15 cellular contexts compared by ENCODE assay signal in genomic region chr12:14883663-14884062, GRCh38. TPM values are rescaled to one million over a fixed set of nuclear protein-coding genes. Genes with fewer than 3 reads are reported as not detected.
DNase-seq lines count a peak whose midpoint lies in the region; ATAC-seq and TF ChIP-seq lines count a peak whose summit lies in the region.
"Had no signal": no experiment of that assay in that cellular context is flagged by ENCODE, and none has a peak within 500 bp of the region (broad histone marks: within the 10 kb centered on the region; RNA-seq: fewer than 3 reads in every experiment).

No MANE protein-coding gene starts in this region.

- CTCF ChIA-PET in OCI-LY7 (lab: Charles Lee; ENCODE audit: unreplicated experiment) = no interaction called here
- CTCF ChIA-PET in activated naive CD4-positive, alpha-beta T cell treated with anti-CD3 and anti-CD28 coated beads for 36 hours (lab: Charles Lee) = interaction anchor here (0.9 to 1.9 kb wide), 3 partner anchors 9 to 43 kb away, joined by 3 to 5 read pairs (median 3); no protein-coding TSS in a partner anchor

- no peaks in the 10 kb centered on the region for H3K36me3 Mint-ChIP-seq in activated naive CD4-positive, alpha-beta T cell treated with anti-CD3 and anti-CD28 coated beads for 36 hours (ENCODE audit: low read depth)

- H3K9me2 ChIP-seq in DOHH2 (replicated peaks; ENCODE audit: control insufficient read depth, low read length) (no peaks in the 10 kb centered on the region), OCI-LY7 (ENCODE audit: insufficient read depth, low read length) (no peaks in the 10 kb centered on the region)

- no peak for ATAC-seq in right cardiac atrium
- ATAC-seq in GM21367 (IDR thresholded peaks at IDR 0.05; ENCODE audit: unreplicated experiment) = no peak
- ATAC-seq: K562 had no signal

- no peaks in the 10 kb centered on the region for H3K27me3 Mint-ChIP-seq in activated naive CD4-positive, alpha-beta T cell treated with anti-CD3 and anti-CD28 coated beads for 36 hours (ENCODE audit: low read depth)

- intact Hi-C loops in OCI-LY7 (cut with micrococcal nuclease; ENCODE audit: unreplicated experiment) (loop anchor here (5.0 kb wide), 2 partner anchors 74 to 111 kb away; a partner anchor contains a TSS), right cardiac atrium (cut with DNase I) (no loop called here), stomach (cut with DNase I; ENCODE audit: low total_unique reads) (no loop called here)
- intact Hi-C loops in activated naive CD4-positive, alpha-beta T cell treated with anti-CD3 and anti-CD28 coated beads for 36 hours (cut with micrococcal nuclease) = loop anchor here (2.0 kb wide), 1 partner anchor 19 kb away; no protein-coding TSS in a partner anchor

- POLR2A ChIA-PET in OCI-LY7 (lab: Charles Lee) = interaction anchor here (0.7 to 2.7 kb wide), 14 partner anchors 10 to 642 kb away, joined by 3 to 9 read pairs (median 4); partner anchors contain the start of gene ARHGDIB

- 55% methylated on average over 10 of the region's 10 CpGs for WGBS in right cardiac atrium
- WGBS in stomach, 5 donors = 74 to 94% (median 83%) methylated on average over 10 of the region's 10 CpGs

- H3K4me3 ChIP-seq in DOHH2 (ENCODE audit: low read length) (peak overlapping the region; percentile 50), OCI-LY7 (ENCODE audit: low read depth, low read length, poor library complexity, severe bottlenecking) (peak overlapping the region; percentile 40), right cardiac atrium (ENCODE audit: low read length) (peak overlapping the region; percentile 59), stomach (peak overlapping the region; percentile 14 to 42 (median 26))
- H3K4me3 ChIP-seq: K562 had no signal

- H3K9me3 ChIP-seq in DOHH2 (ENCODE audit: control insufficient read depth, insufficient read depth, low read length) (peaks cover 13% of the 10 kb centered on the region), OCI-LY7 (ENCODE audit: low read length) (peaks cover 8% of the 10 kb centered on the region; the same call in 1 of the 2 replicates), right cardiac atrium (ENCODE audit: control insufficient read depth, low read length) (no peaks in the 10 kb centered on the region), stomach (no peaks in the 10 kb centered on the region)

- H3K79me2 ChIP-seq in DOHH2 (ENCODE audit: control insufficient read depth, low read length) (no peaks in the 10 kb centered on the region), OCI-LY7 (ENCODE audit: insufficient read depth, low read depth, low read length) (no peaks in the 10 kb centered on the region)

- no TSS peak for BruUV-seq in OCI-LY7 (replicated peaks; lab: Mats Ljungman, UMichigan)

- H3K4me1 ChIP-seq in DOHH2 (ENCODE audit: control insufficient read depth, low read length) (peaks cover 73% of the 10 kb centered on the region), OCI-LY7 (ENCODE audit: insufficient read depth, low read length, poor library complexity, severe bottlenecking) (peaks cover 62% of the 10 kb centered on the region), right cardiac atrium (ENCODE audit: control insufficient read depth, insufficient read depth, low read length) (peaks cover 4% of the 10 kb centered on the region), stomach (peaks cover 11 to 33% (median 18%) of the 10 kb centered on the region in 4 donors)

- peaks cover 29% of the 10 kb centered on the region for H3K4me1 Mint-ChIP-seq in activated naive CD4-positive, alpha-beta T cell treated with anti-CD3 and anti-CD28 coated beads for 36 hours (ENCODE audit: low read depth)
- H3K4me1 Mint-ChIP-seq: neural crest cell had no signal

- no peak overlapping the region for H3K27ac ChIP-seq in DOHH2 (ENCODE audit: low read depth, low read length)
- H3K27ac ChIP-seq in OCI-LY7 (ENCODE audit: low read depth, low read length, poor library complexity, severe bottlenecking) = no peak overlapping the region
- H3K27ac ChIP-seq in right cardiac atrium (ENCODE audit: low read length) = no peak overlapping the region
- H3K27ac ChIP-seq in stomach = peak overlapping the region in 4 of 5 donors; percentile 68 to 84 (median 75)

- no peak for TF ChIP-seq CTCF in DOHH2 (IDR thresholded peaks at IDR 0.05; ENCODE audit: low read depth, low read length, poor library complexity, severe bottlenecking)
- TF ChIP-seq CTCF in OCI-LY7 (conservative IDR thresholded peaks at IDR 0.05; ENCODE audit: low read length) = no peak
- no peak for TF ChIP-seq CTCF in stomach (IDR thresholded peaks at IDR 0.05)

- TF ChIP-seq POLR2A in stomach (IDR thresholded peaks at IDR 0.05) = no peak

- no peak for TF ChIP-seq EP300 in stomach (IDR thresholded peaks at IDR 0.05)

- H3K36me3 ChIP-seq in DOHH2 (ENCODE audit: control insufficient read depth, low read length) (peaks cover 12% of the 10 kb centered on the region), OCI-LY7 (ENCODE audit: insufficient read depth, low read length) (peaks cover 3% of the 10 kb centered on the region; the same call in 1 of the 2 replicates), stomach (peaks cover 0 to 12% (median 0%) of the 10 kb centered on the region in 4 donors)

- no peaks in the 10 kb centered on the region for H3K27me3 ChIP-seq in DOHH2 (ENCODE audit: control insufficient read depth, low read length)
- H3K27me3 ChIP-seq in right cardiac atrium (ENCODE audit: control insufficient read depth, insufficient read depth) = no peaks in the 10 kb centered on the region
- no peaks in the 10 kb centered on the region for H3K27me3 ChIP-seq in stomach

- peak overlapping the region; percentile 85; the same call in 1 of the 2 replicates for H2AFZ ChIP-seq in OCI-LY7 (ENCODE audit: low read length)

- no peak overlapping the region for H3K27ac Mint-ChIP-seq in activated naive CD4-positive, alpha-beta T cell treated with anti-CD3 and anti-CD28 coated beads for 36 hours

- no peaks in the 10 kb centered on the region for H3K9me3 Mint-ChIP-seq in activated naive CD4-positive, alpha-beta T cell treated with anti-CD3 and anti-CD28 coated beads for 36 hours
- H3K9me3 Mint-ChIP-seq: activated T-cell treated with anti-CD3 and anti-CD28 coated beads, Interleukin-2, amount 50 U/mL, for 4 hours; neural crest cell had no signal

- peaks cover 3% of the 10 kb centered on the region; the same call in 1 of the 2 replicates for H3F3A ChIP-seq in DOHH2 (ENCODE audit: control insufficient read depth, insufficient read depth)

- DNase-seq in OCI-LY7 (ENCODE audit: low spot score) (no peak), right cardiac atrium (peak in 1 of 3 donors; percentile 30), stomach (no peak), dermis blood vessel endothelial cell (no peak), EL (no peak)
- no peak for DNase-seq in activated naive CD4-positive, alpha-beta T cell treated with anti-CD3 and anti-CD28 coated beads for 36 hours
- DNase-seq: activated T-cell treated with anti-CD3 and anti-CD28 coated beads, Interleukin-2, amount 50 U/mL, for 4 hours; DMS79; effector CD8-positive, alpha-beta T cell; NCI-H2081; T-helper 17 cell had no signal

- H3K4me2 ChIP-seq in DOHH2 (ENCODE audit: low read length) (peak overlapping the region; percentile 73; the same call in 1 of the 2 replicates), OCI-LY7 (ENCODE audit: low read length) (peak overlapping the region; percentile 79)

- H4K20me1 ChIP-seq in DOHH2 (ENCODE audit: control insufficient read depth, insufficient read depth, low read depth, low read length) = no peaks in the 10 kb centered on the region
- no peaks in the 10 kb centered on the region for H4K20me1 ChIP-seq in OCI-LY7 (ENCODE audit: insufficient read depth, low read length)

- no peak overlapping the region for H3K4me3 Mint-ChIP-seq in activated naive CD4-positive, alpha-beta T cell treated with anti-CD3 and anti-CD28 coated beads for 36 hours
- H3K4me3 Mint-ChIP-seq: neural crest cell had no signal

RNA-seq across cellular contexts. Expression of gene MGP, which starts 2.0 kb away (rescaled TPM):
- total RNA-seq in OCI-LY7 (2014; rRNA removed; shearing (Covaris generic)) = 0.10 TPM in 1 of 2 replicates, not detected in the other
- not detected in 2 replicates for total RNA-seq in OCI-LY7 (2022)
- 1,000 to 10,000 TPM in 3 of 4 donors, 100 to 1,000 TPM in 1; 660 to 1,578 (median 1,064) TPM for total RNA-seq in right cardiac atrium
- 841 TPM for polyA plus RNA-seq in right cardiac atrium
- total RNA-seq in stomach = 100 to 1,000 TPM in 4 of 5 donors, 10 to 100 TPM in 1; 67.7 to 362 (median 187) TPM
- 10 to 100 TPM; 52.4 to 83.5 (median 66.7) TPM for polyA plus RNA-seq in stomach
- 63.0 and 68.4 TPM in 2 replicates for total RNA-seq in dermis blood vessel endothelial cell
- not detected for total RNA-seq in activated naive CD4-positive, alpha-beta T cell treated with anti-CD3 and anti-CD28 coated beads for 36 hours
- total RNA-seq: neural crest cell had no signal
- polyA plus RNA-seq: K562 had no signal

RNA-seq across cellular contexts. Expression of gene ART4, which starts 40.3 kb away (rescaled TPM):
- total RNA-seq in OCI-LY7 (2014; rRNA removed; shearing (Covaris generic)) = not detected in 2 replicates
- total RNA-seq in OCI-LY7 (2022) = not detected in 2 replicates
- total RNA-seq in right cardiac atrium = 10 to 100 TPM in 2 of 4 donors, 1 to 10 TPM in 2; 9.2 to 13.2 (median 10.2) TPM
- polyA plus RNA-seq in right cardiac atrium = 6.8 TPM
- 1 to 10 TPM in 1 of 5 donors, under 1 TPM in 1, not detected in 3; 0.72 to 2.0 TPM for total RNA-seq in stomach
- polyA plus RNA-seq in stomach = 1 to 10 TPM in 1 of 3 donors, under 1 TPM in 1, not detected in 1; 0.03 to 1.7 TPM
- 53.1 and 55.7 TPM in 2 replicates for total RNA-seq in dermis blood vessel endothelial cell
- total RNA-seq in activated naive CD4-positive, alpha-beta T cell treated with anti-CD3 and anti-CD28 coated beads for 36 hours = not detected
- total RNA-seq: activated T-cell treated with anti-CD3 and anti-CD28 coated beads, Interleukin-2, amount 50 U/mL, for 4 hours; neural crest cell had no signal
- polyA plus RNA-seq: K562 had no signal

RNA-seq across cellular contexts. Expression of gene ERP27, which starts 54.7 kb away (rescaled TPM):
- 1.8 and 1.9 TPM in 2 replicates for total RNA-seq in OCI-LY7 (2014; rRNA removed; shearing (Covaris generic))
- total RNA-seq in OCI-LY7 (2022) (1.7 and 3.3 TPM in 2 replicates), right cardiac atrium (under 1 TPM; 0.17 to 0.49 (median 0.37) TPM), stomach (10 to 100 TPM in 1 of 5 donors, 1 to 10 TPM in 3, not detected in 1; 1.1 to 12.3 (median 1.3) TPM), dermis blood vessel endothelial cell (0.14 TPM in 1 of 2 replicates, not detected in the other)
- polyA plus RNA-seq in right cardiac atrium (0.32 TPM), stomach (1 to 10 TPM; 1.1 to 3.5 (median 1.5) TPM)
- total RNA-seq in activated naive CD4-positive, alpha-beta T cell treated with anti-CD3 and anti-CD28 coated beads for 36 hours = 1 to 10 TPM; 1.0 to 1.2 TPM
- total RNA-seq: neural crest cell had no signal
- polyA plus RNA-seq: K562 had no signal

Comparison
In these comparisons a context has a peak if more than half of its experiments do, and no peak if none do; other contexts are left out.
1. H3K27ac ChIP-seq: peak in stomach (4 of 5); none in DOHH2 (single experiment), OCI-LY7 (single experiment) and right cardiac atrium (single experiment).
2. RNA of gene MGP, which starts 2.0 kb away (total RNA-seq): 660 to 1,578 TPM in right cardiac atrium, 67.7 to 362 TPM in stomach and 63.0 to 68.4 TPM in dermis blood vessel endothelial cell; 0.10 TPM in OCI-LY7 and not detected in activated naive CD4-positive, alpha-beta T cell treated with anti-CD3 and anti-CD28 coated beads for 36 hours; every median in the first group is over 10 times any median in the second.
3. intact Hi-C loops: an anchor here in OCI-LY7 (5.0 kb wide) and activated naive CD4-positive, alpha-beta T cell treated with anti-CD3 and anti-CD28 coated beads for 36 hours (2.0 kb wide); none called in right cardiac atrium and stomach.
4. Peak in every context shown above with its lines, with median percentiles within 50 percentile points of each other: H3K4me3 ChIP-seq.